In genomic region chr3:186930143-186930638, GRCh38 we compare ENCODE assay signal across 2 cellular contexts.
A peak's percentile ranks its signal among the peaks of the same experiment; 100 is the strongest.
TF ChIP-seq lines count a peak whose summit lies in the region.

TSS of gene ST6GAL1 (plus strand) at chr3:186930526. CDS start at chr3:187042704, 112,178 bp downstream.

TF ChIP-seq in HEK293, 187 proteins besides CTCF, POLR2A, EP300 and RAD21 (continued from another document):
- peak; percentile 10; the same call in 1 of the 2 replicates for TF ChIP-seq ZBTB11 (tag by site-specific recombination; conservative IDR thresholded peaks at IDR 0.05; ENCODE audit: low read depth)
- peak; percentile 81 for TF ChIP-seq ZBTB17 (tag by site-specific recombination; IDR thresholded peaks at IDR 0.05)
- peak; percentile 80; the same call in 1 of the 2 replicates for TF ChIP-seq ZNF335 (tag by site-specific recombination; conservative IDR thresholded peaks at IDR 0.05)
- no peak for TF ChIP-seq ZNF239 (tag by site-specific recombination; IDR thresholded peaks at IDR 0.05)
- no peak for TF ChIP-seq ZFHX2 (tag by site-specific recombination; conservative IDR thresholded peaks at IDR 0.05)

TF ChIP-seq in HepG2, 621 proteins besides CTCF, POLR2A, EP300 and RAD21 (continued from another document and continues in another):
- 0 out of 2 replicates have a peak, but pooled peaks have one; percentile 23 for TF ChIP-seq ZNF710 (CRISPR knock-in tag; IDR thresholded peaks at IDR 0.05; ENCODE audit: borderline replicate concordance)
- peak; percentile 9 for TF ChIP-seq YY1 (IDR thresholded peaks at IDR 0.05; ENCODE audit: insufficient read depth, insufficient replicate concordance, low read depth, low read length)
- 0 out of 2 replicates have a peak, but pooled peaks have one; percentile 22 for TF ChIP-seq SPEN (CRISPR knock-in tag; IDR thresholded peaks at IDR 0.05; ENCODE audit: low read depth)
- peak; percentile 27; the same call in 1 of the 2 replicates for TF ChIP-seq PATZ1 (CRISPR knock-in tag; IDR thresholded peaks at IDR 0.05)
- TF ChIP-seq ZFP1 (CRISPR knock-in tag; IDR thresholded peaks at IDR 0.05), result no peak
- no peak for TF ChIP-seq THYN1 (CRISPR knock-in tag; IDR thresholded peaks at IDR 0.05; ENCODE audit: borderline replicate concordance, low read depth)
- TF ChIP-seq GLMP (CRISPR knock-in tag; IDR thresholded peaks at IDR 0.05; ENCODE audit: borderline replicate concordance), result no peak
- no peak for TF ChIP-seq GABPA (IDR thresholded peaks at IDR 0.05; ENCODE audit: low read depth, low read length)
- no peak for TF ChIP-seq GABPA (CRISPR knock-in tag; IDR thresholded peaks at IDR 0.05; ENCODE audit: low read depth)
- 0 out of 2 replicates have a peak, but pooled peaks have one; percentile 5 for TF ChIP-seq RARA (CRISPR knock-in tag; IDR thresholded peaks at IDR 0.05)
- peak; percentile 25; the same call in 1 of the 2 replicates for TF ChIP-seq NFKBIZ (CRISPR knock-in tag; IDR thresholded peaks at IDR 0.05)
- TF ChIP-seq ZNF160 (CRISPR knock-in tag; IDR thresholded peaks at IDR 0.05), result no peak
- no peak for TF ChIP-seq ZNF678 (CRISPR knock-in tag; IDR thresholded peaks at IDR 0.05)
- TF ChIP-seq FOXA3 (CRISPR knock-in tag; IDR thresholded peaks at IDR 0.05), result 0 out of 2 replicates have a peak, but pooled peaks have one; percentile 13
- no peak for TF ChIP-seq LRRFIP1 (CRISPR knock-in tag; conservative IDR thresholded peaks at IDR 0.05)
- TF ChIP-seq SNAPC4 (CRISPR knock-in tag; IDR thresholded peaks at IDR 0.05), result peak; percentile 92
- no peak for TF ChIP-seq SMARCE1 (IDR thresholded peaks at IDR 0.05; ENCODE audit: borderline replicate concordance)
- TF ChIP-seq SRSF9 (IDR thresholded peaks at IDR 0.05; ENCODE audit: borderline replicate concordance, insufficient read depth, low read depth, low read length, poor library complexity, severe bottlenecking), result no peak
- no peak for TF ChIP-seq ETS1 (CRISPR knock-in tag; IDR thresholded peaks at IDR 0.05)
- TF ChIP-seq ZNF773 (CRISPR knock-in tag; IDR thresholded peaks at IDR 0.05; ENCODE audit: borderline replicate concordance), result no peak
- TF ChIP-seq ZFP91 (CRISPR knock-in tag; IDR thresholded peaks at IDR 0.05; ENCODE audit: borderline replicate concordance), result peak; percentile 26; the same call in 1 of the 2 replicates
- TF ChIP-seq TAF1 (CRISPR knock-in tag; IDR thresholded peaks at IDR 0.05), result peak; percentile 5; the same call in 1 of the 2 replicates
- TF ChIP-seq PRMT3 (CRISPR knock-in tag; IDR thresholded peaks at IDR 0.05; ENCODE audit: borderline replicate concordance, low read depth), result 0 out of 2 replicates have a peak, but pooled peaks have one; percentile 39
- TF ChIP-seq CHD4 (IDR thresholded peaks at IDR 0.05; ENCODE audit: borderline replicate concordance, low read length), result no peak
- no peak for TF ChIP-seq PAXIP1 (CRISPR knock-in tag; conservative IDR thresholded peaks at IDR 0.05)
